6 cellular contexts compared by ENCODE assay signal in genomic region chr17:7221281-7222092, GRCh38. TPM values are rescaled to one million over a fixed set of nuclear protein-coding genes. Genes with fewer than 3 reads are reported as not detected.
DNase-seq lines count a peak whose midpoint lies in the region; ATAC-seq and TF ChIP-seq lines count a peak whose summit lies in the region.

No MANE protein-coding gene starts in this region.

- intact Hi-C loops in activated naive CD4-positive, alpha-beta T cell treated with anti-CD3 and anti-CD28 coated beads for 36 hours (cut with micrococcal nuclease), result loop anchor here (1.0 kb wide), 3 partner anchors 31 to 75 kb away; partner anchors contain the start of gene ELP5

- no peak overlapping the region for H3K4me3 Mint-ChIP-seq in activated naive CD4-positive, alpha-beta T cell treated with anti-CD3 and anti-CD28 coated beads for 36 hours

- ATAC-seq in gastroesophageal sphincter, result no peak
- ATAC-seq in HG02852 (IDR thresholded peaks at IDR 0.05; ENCODE audit: unreplicated experiment), result no peak
- no peak for ATAC-seq in HG03135 (IDR thresholded peaks at IDR 0.05; ENCODE audit: unreplicated experiment)

- peak overlapping the region; percentile 61 for H3K27ac Mint-ChIP-seq in activated naive CD4-positive, alpha-beta T cell treated with anti-CD3 and anti-CD28 coated beads for 36 hours

- TF ChIP-seq POLR2A in gastroesophageal sphincter (IDR thresholded peaks at IDR 0.05) (no peak), tibial nerve (IDR thresholded peaks at IDR 0.05) (no peak)

- H3K9me3 ChIP-seq in gastroesophageal sphincter (no peaks in the 10 kb centered on the region), tibial nerve (no peaks in the 10 kb centered on the region)

- WGBS in gastroesophageal sphincter (ENCODE audit: low coverage in 1 of 2), 2 donors, result 71 to 78% methylated on average over 5 of the region's 10 CpGs
- 54 to 55% methylated on average over 10 of the region's 10 CpGs for WGBS in tibial nerve, 2 donors

- TF ChIP-seq EP300 in gastroesophageal sphincter (IDR thresholded peaks at IDR 0.05) (no peak), tibial nerve (IDR thresholded peaks at IDR 0.05) (no peak)

- no peak for DNase-seq in activated naive CD4-positive, alpha-beta T cell treated with anti-CD3 and anti-CD28 coated beads for 36 hours
- no peak for DNase-seq in activated naive CD4-positive, alpha-beta T cell treated with anti-CD3 and anti-CD28 coated beads, Interleukin-2, amount 50 U/mL, for 16 hours
- no peak for DNase-seq in tibial nerve (ENCODE audit: low spot score in 2 of 2)

- peaks cover 2 to 58% (median 20%) of the 10 kb centered on the region in 3 donors for H3K4me1 ChIP-seq in gastroesophageal sphincter
- H3K4me1 ChIP-seq in tibial nerve, result peaks cover 0 to 51% (median 30%) of the 10 kb centered on the region in 4 donors

- CTCF ChIA-PET in activated naive CD4-positive, alpha-beta T cell treated with anti-CD3 and anti-CD28 coated beads for 36 hours (lab: Charles Lee), result interaction anchor here (0.5 to 3.4 kb wide), 14 partner anchors 11 to 747 kb away, joined by 3 to 16 read pairs (median 4); partner anchors contain the start of genes DVL2, GABARAP, PHF23 and SLC16A11

- H3K4me3 ChIP-seq in gastroesophageal sphincter, result no peak overlapping the region
- no peak overlapping the region for H3K4me3 ChIP-seq in tibial nerve

- peaks cover 18% of the 10 kb centered on the region for H3K36me3 Mint-ChIP-seq in activated naive CD4-positive, alpha-beta T cell treated with anti-CD3 and anti-CD28 coated beads for 36 hours (ENCODE audit: low read depth)

- H3K27ac ChIP-seq in gastroesophageal sphincter (peak overlapping the region in 3 of 4 donors; percentile 88 to 98 (median 97)), tibial nerve (peak overlapping the region in 3 of 4 donors; percentile 95 to 98 (median 97))

- H3K4me1 Mint-ChIP-seq in activated naive CD4-positive, alpha-beta T cell treated with anti-CD3 and anti-CD28 coated beads for 36 hours (ENCODE audit: low read depth), result peaks cover 40% of the 10 kb centered on the region

- no peaks in the 10 kb centered on the region for H3K27me3 Mint-ChIP-seq in activated naive CD4-positive, alpha-beta T cell treated with anti-CD3 and anti-CD28 coated beads for 36 hours (ENCODE audit: low read depth)

- TF ChIP-seq CTCF in gastroesophageal sphincter (IDR thresholded peaks at IDR 0.05) (no peak), tibial nerve (IDR thresholded peaks at IDR 0.05) (no peak)

- H3K36me3 ChIP-seq in gastroesophageal sphincter, result peaks cover 0 to 56% of the 10 kb centered on the region in 2 donors
- peaks cover 3 to 49% (median 9%) of the 10 kb centered on the region in 3 donors for H3K36me3 ChIP-seq in tibial nerve

- H3K9me3 Mint-ChIP-seq in activated naive CD4-positive, alpha-beta T cell treated with anti-CD3 and anti-CD28 coated beads for 36 hours, result no peaks in the 10 kb centered on the region

- H3K27me3 ChIP-seq in gastroesophageal sphincter (no peaks in the 10 kb centered on the region), tibial nerve (no peaks in the 10 kb centered on the region)

RNA-seq across cellular contexts. Expression of gene ACADVL, which starts 1.7 kb away (rescaled TPM):
- 100 to 1,000 TPM; 263 to 267 TPM for total RNA-seq in activated naive CD4-positive, alpha-beta T cell treated with anti-CD3 and anti-CD28 coated beads for 36 hours
- 100 to 1,000 TPM; 331 to 508 (median 475) TPM for total RNA-seq in gastroesophageal sphincter
- total RNA-seq in tibial nerve, result 100 to 1,000 TPM; 565 to 850 (median 599) TPM

RNA-seq across cellular contexts. Expression of gene DLG4, which starts 1.9 kb away (rescaled TPM):
- total RNA-seq in activated naive CD4-positive, alpha-beta T cell treated with anti-CD3 and anti-CD28 coated beads for 36 hours, result 10 to 100 TPM; 13.6 to 13.8 TPM
- total RNA-seq in gastroesophageal sphincter (10 to 100 TPM; 14.1 to 21.7 (median 16.5) TPM), tibial nerve (10 to 100 TPM in 3 of 4 donors, 1 to 10 TPM in 1; 7.3 to 22.8 (median 16.1) TPM)

RNA-seq across cellular contexts. Expression of gene DVL2, which starts 12.8 kb away (rescaled TPM):
- total RNA-seq in activated naive CD4-positive, alpha-beta T cell treated with anti-CD3 and anti-CD28 coated beads for 36 hours, result 10 to 100 TPM; 26.7 to 29.4 TPM
- total RNA-seq in gastroesophageal sphincter (10 to 100 TPM; 33.0 to 53.9 (median 45.0) TPM), tibial nerve (10 to 100 TPM; 41.4 to 51.2 (median 46.7) TPM)

RNA-seq across cellular contexts. Expression of gene PHF23, which starts 17.8 kb away (rescaled TPM):
- 10 to 100 TPM in 1 of 2 experiments, 1 to 10 TPM in 1; 8.4 to 10.0 TPM for total RNA-seq in activated naive CD4-positive, alpha-beta T cell treated with anti-CD3 and anti-CD28 coated beads for 36 hours
- total RNA-seq in gastroesophageal sphincter (10 to 100 TPM; 29.4 to 38.2 (median 31.0) TPM), tibial nerve (10 to 100 TPM; 20.3 to 29.7 (median 23.3) TPM)

RNA-seq across cellular contexts. Expression of gene GABARAP, which starts 20.8 kb away (rescaled TPM):
- 100 to 1,000 TPM; 137 to 152 TPM for total RNA-seq in activated naive CD4-positive, alpha-beta T cell treated with anti-CD3 and anti-CD28 coated beads for 36 hours
- total RNA-seq in gastroesophageal sphincter, result 100 to 1,000 TPM; 289 to 437 (median 386) TPM
- 100 to 1,000 TPM; 402 to 515 (median 456) TPM for total RNA-seq in tibial nerve
